In the genomic region with DNA sequence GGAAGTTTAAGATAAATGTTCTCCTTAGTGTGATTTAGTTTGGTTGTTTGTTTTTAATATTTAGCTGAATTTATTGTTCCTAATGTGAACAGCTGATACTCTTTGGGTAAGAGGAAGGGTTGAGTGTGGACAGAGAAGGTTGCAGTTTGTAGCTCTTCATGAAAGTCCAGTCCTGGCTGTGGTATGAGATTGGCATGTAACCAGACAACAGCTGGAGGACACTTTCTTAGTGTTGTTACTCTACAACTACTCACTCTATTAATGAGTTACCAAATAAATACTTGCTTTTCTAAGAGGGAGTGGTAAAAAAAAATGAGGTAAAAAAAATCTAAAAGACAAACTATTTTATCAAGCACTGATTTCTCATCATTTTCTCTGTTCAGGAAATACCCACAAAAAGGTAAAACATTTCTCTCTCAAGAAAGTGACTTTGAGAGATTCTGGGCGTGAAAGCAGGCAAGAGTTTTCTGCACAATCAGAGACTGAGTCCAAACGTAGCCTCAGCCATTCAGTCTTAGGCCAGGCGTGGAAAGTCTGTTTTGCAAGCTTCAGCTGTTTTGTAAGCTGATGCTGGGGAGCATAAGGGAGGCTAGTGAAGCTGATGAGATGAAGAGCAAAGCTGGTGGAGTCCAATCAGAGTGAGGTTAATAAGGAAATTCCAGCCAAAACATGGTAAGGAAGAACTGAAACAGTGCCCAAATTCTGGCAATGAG, we compare ENCODE assay signal across 27 cellular contexts.
DNase-seq lines count a peak whose midpoint lies in the region; ATAC-seq, FAIRE-seq and TF ChIP-seq lines count a peak whose summit lies in the region.
"Had no signal": no experiment of that assay in that cellular context is flagged by ENCODE, and none has a peak within 500 bp of the region (broad histone marks: within the 10 kb centered on the region; RNA-seq: fewer than 3 reads in every experiment).

No MANE protein-coding gene starts in this region.

- peak overlapping the region; percentile 75 for H3K4ac ChIP-seq in trophoblast cell (ENCODE audit: low read depth, low read length)

- no peak overlapping the region for H3K9ac ChIP-seq in kidney (ENCODE audit: low read length in 2 of 2)
- H3K9ac ChIP-seq in trophoblast cell (ENCODE audit: low read length): no peak overlapping the region

- H3K4me1 ChIP-seq in kidney (ENCODE audit: control insufficient read depth in 1 of 2, insufficient read depth in 1 of 2, low read depth in 1 of 2, low read length in 2 of 2): peaks cover 3 to 12% of the 10 kb centered on the region in 2 donors
- peaks cover 6 to 7% of the 10 kb centered on the region in 2 experiments for H3K4me1 ChIP-seq in trophoblast cell (ENCODE audit: control insufficient read depth in 1 of 2, insufficient read depth in 2 of 2, low read length in 2 of 2)
- H3K4me1 ChIP-seq: ascending aorta, esophagus squamous epithelium, gastroesophageal sphincter, HAP-1, right atrium auricular region had no signal

- no peaks in the 10 kb centered on the region for H3K36me3 ChIP-seq in kidney (ENCODE audit: control insufficient read depth in 1 of 2, insufficient read depth in 2 of 2, low read length in 2 of 2)
- no peaks in the 10 kb centered on the region for H3K36me3 ChIP-seq in trophoblast cell (ENCODE audit: control insufficient read depth in 1 of 2, insufficient read depth in 2 of 2, low read length in 2 of 2)
- H3K36me3 ChIP-seq: ascending aorta, esophagus squamous epithelium, gastroesophageal sphincter, HAP-1, MG63, right atrium auricular region, thoracic aorta had no signal

- H2AK5ac ChIP-seq in trophoblast cell (ENCODE audit: low read length): peak overlapping the region; percentile 69

- no peak overlapping the region for H3K4me2 ChIP-seq in trophoblast cell (ENCODE audit: low read length)

- ATAC-seq in GM19395 (IDR thresholded peaks at IDR 0.05; ENCODE audit: unreplicated experiment) (peak; percentile 67), HG03175 (IDR thresholded peaks at IDR 0.05; ENCODE audit: unreplicated experiment) (peak; percentile 55), GM21619 (IDR thresholded peaks at IDR 0.05; ENCODE audit: unreplicated experiment) (no peak)
- ATAC-seq: gastroesophageal sphincter; K562; naive thymus-derived CD4-positive, alpha-beta T cell had no signal

- H3K4me3 ChIP-seq in kidney (ENCODE audit: low read length in 2 of 2): peak overlapping the region in 1 of 2 donors; percentile 3
- H3K4me3 ChIP-seq in trophoblast cell (ENCODE audit: low read depth, low read length): no peak overlapping the region
- H3K4me3 ChIP-seq: ascending aorta, esophagus squamous epithelium, gastroesophageal sphincter, HAP-1, K562, MG63, right atrium auricular region, thoracic aorta had no signal

- H3K27ac ChIP-seq in kidney (ENCODE audit: low read depth in 2 of 2, low read length in 2 of 2) (peak overlapping the region in 1 of 2 donors; percentile 26), trophoblast cell (ENCODE audit: low read depth, low read length) (no peak overlapping the region)
- H3K27ac ChIP-seq: ascending aorta, esophagus squamous epithelium, gastroesophageal sphincter, right atrium auricular region, thoracic aorta had no signal

- no peaks in the 10 kb centered on the region for H3K79me2 ChIP-seq in trophoblast cell (ENCODE audit: control insufficient read depth, insufficient read depth, low read length, poor library complexity)

- intact Hi-C loops in kidney (cut with DNase I): no loop called here

- peak overlapping the region; percentile 23 for H3K23ac ChIP-seq in trophoblast cell (ENCODE audit: low read length)

- no peak overlapping the region for H4K12ac ChIP-seq in trophoblast cell (ENCODE audit: low read depth, low read length)

- peak overlapping the region; percentile 83 for H4K91ac ChIP-seq in trophoblast cell (ENCODE audit: low read depth, low read length)

- H3K18ac ChIP-seq in trophoblast cell (ENCODE audit: low read length): no peak overlapping the region

- H2AFZ ChIP-seq in trophoblast cell (ENCODE audit: insufficient read depth, low read length, poor library complexity): no peak overlapping the region

- H2BK12ac ChIP-seq in trophoblast cell (ENCODE audit: low read length): peak overlapping the region; percentile 89

- no peak for DNase-seq in kidney
- peak in 1 of 2 donors; percentile 28 for DNase-seq in trophoblast cell
- no peak for DNase-seq in NCI-H1694 treated with DMSO at 0.1 percent for 48 hours (lab: John Stamatoyannopoulos, UW)
- no peak for DNase-seq in NCI-H1417 treated with DMSO at 0.1 percent for 48 hours (lab: John Stamatoyannopoulos, UW)
- DNase-seq: activated B cell treated with CpG ODN at 0.5 μM for 24 hours; activated CD8-positive, alpha-beta memory T cell treated with anti-CD3 and anti-CD28 coated beads, Interleukin-2, amount 50 U/mL, for 48 hours; endodermal cell; esophagus squamous epithelium; mesendoderm; MG63; naive thymus-derived CD4-positive, alpha-beta T cell; NCI-H446 treated with DMSO at 0.1 percent for 48 hours; OCI-M1; stimulated activated CD4-positive, alpha-beta T cell treated with anti-CD3 and anti-CD28 coated beads, Interleukin-12 subunit alpha, Interleukin-12 subunit beta, amount 100 ng/mL, for 4 hours; stimulated activated CD4-positive, alpha-beta T cell treated with anti-CD3 and anti-CD28 coated beads, Interleukin-4, amount 100 ng/mL, for 4 hours; stimulated activated naive CD4-positive, alpha-beta T cell had no signal

- no peak for TF ChIP-seq CTCF in kidney (IDR thresholded peaks at IDR 0.05; ENCODE audit: borderline replicate concordance, extremely low read depth, insufficient read depth)

- peak overlapping the region; percentile 63 for H2BK5ac ChIP-seq in trophoblast cell (ENCODE audit: low read depth, low read length, poor library complexity)

- WGBS in trophoblast cell (ENCODE audit: extremely low coverage, insufficient coverage, insufficient read length): no CpG with 5 or more reads among the region's 3 CpGs

- H2BK120ac ChIP-seq in trophoblast cell (ENCODE audit: insufficient read depth, low read length, poor library complexity): peak overlapping the region; percentile 55

- peak; percentile 60 for FAIRE-seq in kidney (lab: Jason Lieb, UNC)
- FAIRE-seq: D721Med, K562, keratinocyte had no signal

- no peaks in the 10 kb centered on the region for H3K27me3 ChIP-seq in trophoblast cell (ENCODE audit: insufficient read depth, low read length)
- H3K27me3 ChIP-seq: ascending aorta, esophagus squamous epithelium, gastroesophageal sphincter, MG63, right atrium auricular region had no signal

- peak overlapping the region; percentile 10 for H4K8ac ChIP-seq in trophoblast cell (ENCODE audit: low read depth, low read length)

- H3K9me3 ChIP-seq in kidney (ENCODE audit: control insufficient read depth in 1 of 2, low read length in 2 of 2) (no peaks in the 10 kb centered on the region), trophoblast cell (ENCODE audit: insufficient read depth, low read depth, low read length) (no peaks in the 10 kb centered on the region)
- H3K9me3 ChIP-seq: ascending aorta, esophagus squamous epithelium, gastroesophageal sphincter, HAP-1, MG63, right atrium auricular region, thoracic aorta had no signal

- peaks cover 7% of the 10 kb centered on the region for H3K79me1 ChIP-seq in trophoblast cell (ENCODE audit: low read length)

- peak overlapping the region; percentile 76 for H3K14ac ChIP-seq in trophoblast cell (ENCODE audit: low read length)
